In the genomic region with DNA sequence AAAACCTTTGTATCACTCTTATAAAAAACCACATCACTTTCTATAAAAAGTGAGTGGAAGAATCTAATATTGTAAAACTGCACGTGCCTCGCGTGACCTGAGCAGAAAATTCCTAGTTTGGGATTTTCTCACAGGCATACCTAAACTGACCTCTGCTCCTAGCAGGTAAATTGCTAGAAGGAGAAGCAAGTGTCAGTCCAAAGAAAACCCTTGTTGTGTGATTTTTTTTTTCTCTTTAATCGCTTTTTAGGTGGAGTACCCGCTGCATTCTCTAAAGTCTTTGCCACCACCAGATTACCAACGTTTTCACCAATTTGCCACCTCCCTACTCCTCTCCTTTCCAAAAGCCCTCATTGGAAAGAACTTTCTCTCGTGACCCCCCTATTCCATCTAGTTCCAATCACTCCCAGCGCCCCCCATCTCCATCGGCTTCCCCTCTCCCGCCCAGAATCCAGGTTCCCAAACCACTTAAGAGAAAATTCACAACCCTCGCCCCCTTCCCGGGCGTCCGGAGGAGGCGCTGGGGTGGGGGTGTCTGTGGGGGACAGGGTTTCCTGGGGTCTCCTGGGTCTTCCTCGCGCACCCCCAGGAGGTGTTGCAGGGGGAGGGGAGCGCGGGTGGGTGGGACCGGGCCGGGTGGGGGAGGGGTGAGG, we compare ENCODE assay signal across 8 cellular contexts. TPM values are rescaled to one million over a fixed set of nuclear protein-coding genes. Genes with fewer than 3 reads are reported as not detected.
DNase-seq lines count a peak whose midpoint lies in the region; ATAC-seq and TF ChIP-seq lines count a peak whose summit lies in the region.

No MANE protein-coding gene starts in this region.

- H3K4me1 ChIP-seq in PC-9 (replicated peaks; ENCODE audit: insufficient read depth) = peaks cover 56% of the 10 kb centered on the region
- H3K4me1 ChIP-seq in esophagus muscularis mucosa = peaks cover 29 to 38% (median 34%) of the 10 kb centered on the region in 4 donors
- H3K4me1 ChIP-seq in psoas muscle = peaks cover 25% of the 10 kb centered on the region

- no peak for DNase-seq in GM06990 (ENCODE audit: extremely low read depth, insufficient read length)
- DNase-seq in PC-9 = peak in 1 of 2 experiments; percentile 14
- DNase-seq in esophagus muscularis mucosa (ENCODE audit: extremely low spot score) = no peak
- DNase-seq in psoas muscle = no peak
- no peak for DNase-seq in NCI-H774 (lab: John Stamatoyannopoulos, UW)
- DNase-seq in NCI-H146 (lab: John Stamatoyannopoulos, UW) = no peak
- DNase-seq in AML-193 (lab: John Stamatoyannopoulos, UW) = no peak

- H4K20me1 ChIP-seq in PC-9 (ENCODE audit: insufficient read depth) = peaks cover 5% of the 10 kb centered on the region; the same call in 1 of the 2 replicates

- 19% methylated on average over 21 of the region's 21 CpGs for WGBS in esophagus muscularis mucosa
- WGBS in psoas muscle, 3 donors = 14 to 28% (median 20%) methylated on average over 16 to 21 of the region's 21 CpGs

- H3K4me3 ChIP-seq in GM06990 (replicated peaks; ENCODE audit: low read depth, low read length) (peak overlapping the region; percentile 82), PC-9 (peak overlapping the region; percentile 97), esophagus muscularis mucosa (peak overlapping the region; percentile 93 to 98 (median 95)), psoas muscle (peak overlapping the region; percentile 93)

- no peaks in the 10 kb centered on the region for H3K9me3 ChIP-seq in PC-9 (ENCODE audit: insufficient read depth, low read depth)
- H3K9me3 ChIP-seq in esophagus muscularis mucosa = no peaks in the 10 kb centered on the region
- no peaks in the 10 kb centered on the region for H3K9me3 ChIP-seq in psoas muscle

- no peaks in the 10 kb centered on the region for H3K9me2 ChIP-seq in PC-9 (ENCODE audit: insufficient read depth)

- peaks cover 42% of the 10 kb centered on the region for H3K79me2 ChIP-seq in PC-9 (ENCODE audit: low read depth)

- TF ChIP-seq EP300 in esophagus muscularis mucosa (IDR thresholded peaks at IDR 0.05) = no peak

- no peak for TF ChIP-seq POLR2A in esophagus muscularis mucosa (IDR thresholded peaks at IDR 0.05; ENCODE audit: low read depth)

- no TSS peak for BruUV-seq in PC-9 (replicated peaks; lab: Mats Ljungman, UMichigan)

- H3K4me2 ChIP-seq in PC-9 = peak overlapping the region; percentile 81

- H3K27ac ChIP-seq in PC-9 = peak overlapping the region; percentile 87
- peak overlapping the region; percentile 93 to 96 (median 94) for H3K27ac ChIP-seq in esophagus muscularis mucosa (replicated peaks in 1 of 4)
- peak overlapping the region; percentile 93 for H3K27ac ChIP-seq in psoas muscle

- POLR2A ChIA-PET in PC-9 (lab: Charles Lee; ENCODE audit: unreplicated experiment) = no interaction called here

- H2AFZ ChIP-seq in PC-9 = peak overlapping the region; percentile 81

- CTCF ChIA-PET in PC-9 (lab: Charles Lee) = no interaction called here

- H3K36me3 ChIP-seq in GM06990 (ENCODE audit: control insufficient read depth, insufficient read depth, low read length) = no peaks in the 10 kb centered on the region
- H3K36me3 ChIP-seq in PC-9 (ENCODE audit: low read depth) = peaks cover 22% of the 10 kb centered on the region
- H3K36me3 ChIP-seq in esophagus muscularis mucosa = no peaks in the 10 kb centered on the region
- H3K36me3 ChIP-seq in psoas muscle (ENCODE audit: insufficient read depth in 1 of 2, low read depth in 1 of 2) = no peaks in the 10 kb centered on the region

- peak; percentile 8 for TF ChIP-seq CTCF in GM06990 (IDR thresholded peaks at IDR 0.05; ENCODE audit: insufficient read depth, low read length, poor library complexity, severe bottlenecking)
- TF ChIP-seq CTCF in PC-9 (conservative IDR thresholded peaks at IDR 0.05) = no peak
- TF ChIP-seq CTCF in esophagus muscularis mucosa (IDR thresholded peaks at IDR 0.05) = peak in 1 of 3 experiments; percentile 10
- no peak for TF ChIP-seq CTCF in psoas muscle (IDR thresholded peaks at IDR 0.05)

- H3K27me3 ChIP-seq in GM06990 (replicated peaks; ENCODE audit: control insufficient read depth, insufficient read depth, low read length) (no peaks in the 10 kb centered on the region), PC-9 (ENCODE audit: insufficient read depth, low read depth) (no peaks in the 10 kb centered on the region), esophagus muscularis mucosa (no peaks in the 10 kb centered on the region), psoas muscle (ENCODE audit: insufficient read depth in 3 of 3, low read length in 2 of 3) (no peaks in the 10 kb centered on the region)

- intact Hi-C loops in PC-9 (cut with micrococcal nuclease; ENCODE audit: unreplicated experiment) = loop anchor here (2.0 to 10.0 kb wide), 2 partner anchors 119 to 401 kb away; no protein-coding TSS in a partner anchor
- intact Hi-C loops in esophagus muscularis mucosa (cut with DNase I) = loop anchor here (5.0 to 10.0 kb wide), 2 partner anchors 91 to 603 kb away; partner anchors contain the start of gene UBE2E2
- intact Hi-C loops in psoas muscle (cut with DNase I) = loop anchor here in 1 of 2 donors (5.0 kb wide), 2 partner anchors 52 to 603 kb away; partner anchors contain the start of gene UBE2E2

- ATAC-seq in psoas muscle = no peak
- ATAC-seq in GM19397 (IDR thresholded peaks at IDR 0.05; ENCODE audit: unreplicated experiment) = no peak

- H3F3A ChIP-seq in PC-9 (ENCODE audit: insufficient read depth, low read depth) = peaks cover 36% of the 10 kb centered on the region

RNA-seq across cellular contexts. Expression of gene UBE2E1, which starts 0.4 kb away (rescaled TPM):
- total RNA-seq in PC-9 (2021) (65.6 and 102 TPM in 2 replicates), esophagus muscularis mucosa (100 to 1,000 TPM in 3 of 4 donors, 10 to 100 TPM in 1; 82.4 to 126 (median 115) TPM), psoas muscle (100 to 1,000 TPM in 1 of 4 donors, 10 to 100 TPM in 3; 54.1 to 112 (median 90.1) TPM)
- polyA plus RNA-seq in psoas muscle = 10 to 100 TPM; 66.3 to 86.5 (median 66.6) TPM
